Comparison of ENCODE assay signal across 8 cellular contexts in the genomic region with DNA sequence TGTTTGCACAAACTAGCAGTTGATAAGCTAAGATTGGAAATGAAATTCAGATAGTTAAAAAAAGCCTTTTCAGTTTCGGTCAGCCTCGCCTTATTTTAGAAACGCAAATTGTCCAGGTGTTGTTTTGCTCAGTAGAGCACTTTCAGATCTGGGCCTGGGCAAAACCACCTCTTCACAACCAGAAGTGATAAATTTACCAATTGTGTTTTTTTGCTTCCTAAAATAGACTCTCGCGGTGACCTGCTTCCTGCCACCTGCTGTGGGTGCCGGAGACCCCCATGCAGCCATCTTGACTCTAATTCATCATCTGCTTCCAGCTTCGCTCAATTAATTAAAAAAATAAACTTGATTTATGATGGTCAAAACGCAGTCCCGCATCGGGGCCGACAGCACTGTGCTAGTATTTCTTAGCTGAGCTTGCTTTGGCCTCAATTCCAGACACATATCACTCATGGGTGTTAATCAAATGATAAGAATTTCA.
A peak's percentile ranks its signal among the peaks of the same experiment; 100 is the strongest.
DNase-seq lines count a peak whose midpoint lies in the region; ATAC-seq and TF ChIP-seq lines count a peak whose summit lies in the region.

No MANE protein-coding gene starts in this region.

- H3K4me3 ChIP-seq in DND-41 (ENCODE audit: low read depth in 1 of 2, low read length in 2 of 2), result no peak overlapping the region

- H3K9ac ChIP-seq in DND-41 (ENCODE audit: low read depth, low read length), result no peak overlapping the region

- H3K9me3 Mint-ChIP-seq in activated naive CD8-positive, alpha-beta T cell treated with anti-CD3 and anti-CD28 coated beads for 36 hours, result no peaks in the 10 kb centered on the region

- DNase-seq in DND-41 (peak; percentile 66), GM03348 (ENCODE audit: low spot score) (no peak), SW480 (ENCODE audit: low spot score) (no peak)
- DNase-seq in activated naive CD8-positive, alpha-beta T cell treated with anti-CD3 and anti-CD28 coated beads for 36 hours, result peak; percentile 64
- DNase-seq in effector CD4-positive, alpha-beta T cell, result no peak

- H3K4me3 Mint-ChIP-seq in activated naive CD8-positive, alpha-beta T cell treated with anti-CD3 and anti-CD28 coated beads for 36 hours, result peak overlapping the region; percentile 80

- peaks cover 7% of the 10 kb centered on the region for H4K20me1 ChIP-seq in DND-41 (ENCODE audit: insufficient read depth, low read length)

- H3K79me2 ChIP-seq in DND-41 (ENCODE audit: insufficient read depth, low read length), result no peaks in the 10 kb centered on the region

- no peaks in the 10 kb centered on the region for H3K27me3 ChIP-seq in DND-41 (ENCODE audit: insufficient read depth, low read length, poor library complexity)

- H3K27me3 Mint-ChIP-seq in activated naive CD8-positive, alpha-beta T cell treated with anti-CD3 and anti-CD28 coated beads for 36 hours, result no peaks in the 10 kb centered on the region

- no peaks in the 10 kb centered on the region for H3K36me3 ChIP-seq in DND-41 (ENCODE audit: insufficient read depth, low read length)

- peaks cover 26% of the 10 kb centered on the region for H3K4me1 Mint-ChIP-seq in activated naive CD8-positive, alpha-beta T cell treated with anti-CD3 and anti-CD28 coated beads for 36 hours

- H3K36me3 Mint-ChIP-seq in activated naive CD8-positive, alpha-beta T cell treated with anti-CD3 and anti-CD28 coated beads for 36 hours, result peaks cover 6% of the 10 kb centered on the region

- TF ChIP-seq CTCF in DND-41 (IDR thresholded peaks at IDR 0.05; ENCODE audit: borderline replicate concordance, extremely low read depth, low read length, poor library complexity, severe bottlenecking), result no peak

- ATAC-seq in DND-41 (ENCODE audit: insufficient read depth, low read depth), result peak; percentile 62
- peak; percentile 53 for ATAC-seq in GM19351 (IDR thresholded peaks at IDR 0.05; ENCODE audit: unreplicated experiment)
- ATAC-seq in HG03521 (IDR thresholded peaks at IDR 0.05; ENCODE audit: unreplicated experiment), result peak; percentile 61
- no peak for ATAC-seq in GM18873 (IDR thresholded peaks at IDR 0.05; ENCODE audit: low FRiP score, unreplicated experiment)

- peaks cover 26% of the 10 kb centered on the region for H3K4me1 ChIP-seq in DND-41 (ENCODE audit: insufficient read depth, low read length)

- H2AFZ ChIP-seq in DND-41 (ENCODE audit: low read depth, low read length), result no peak overlapping the region

- H3K4me2 ChIP-seq in DND-41 (ENCODE audit: insufficient read depth, low read length), result no peak overlapping the region

- no peaks in the 10 kb centered on the region for H3K9me3 ChIP-seq in DND-41 (ENCODE audit: insufficient read depth, low read length, severe bottlenecking)

- H3K27ac Mint-ChIP-seq in activated naive CD8-positive, alpha-beta T cell treated with anti-CD3 and anti-CD28 coated beads for 36 hours, result peak overlapping the region; percentile 93

- no peak overlapping the region for H3K27ac ChIP-seq in DND-41 (ENCODE audit: low read length)

Comparison
In these comparisons a context has a peak if more than half of its experiments do, and no peak if none do; other contexts are left out.
1. DNase-seq: peak in DND-41 (single experiment) and activated naive CD8-positive, alpha-beta T cell treated with anti-CD3 and anti-CD28 coated beads for 36 hours (single experiment); none in GM03348 (single experiment), effector CD4-positive, alpha-beta T cell (single experiment) and SW480 (single experiment).